34 cellular contexts compared by ENCODE assay signal in the genomic region with DNA sequence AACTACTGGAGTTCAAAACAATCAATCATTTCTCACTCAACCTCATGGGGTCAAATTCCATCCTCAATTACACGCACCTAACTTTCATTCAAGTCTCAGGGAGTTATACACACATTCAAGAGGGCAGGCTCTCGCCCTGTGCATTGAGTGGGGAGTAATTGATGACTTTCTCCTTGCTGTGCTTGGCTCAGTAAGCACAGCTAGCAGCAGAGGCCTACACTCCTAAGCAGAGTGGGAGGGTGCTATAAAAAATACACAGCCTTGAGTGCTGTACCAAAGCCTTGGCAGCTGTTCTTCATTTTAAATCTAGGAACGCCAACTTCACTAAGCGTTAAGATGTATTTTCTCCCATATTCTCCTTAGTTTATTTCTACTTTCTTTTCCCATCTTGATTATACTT.
DNase-seq lines count a peak whose midpoint lies in the region; ATAC-seq and TF ChIP-seq lines count a peak whose summit lies in the region.
"Had no signal": no experiment of that assay in that cellular context is flagged by ENCODE, and none has a peak within 500 bp of the region (broad histone marks: within the 10 kb centered on the region; RNA-seq: fewer than 3 reads in every experiment).

No MANE protein-coding gene starts in this region.

- in situ Hi-C loops in astrocyte of the spinal cord (cut with HindIII; ENCODE audit: low sequenced_read_pairs) = no loop called here

- POLR2A ChIA-PET in CD8-positive, alpha-beta T cell (lab: Charles Lee) = no interaction called here

- no peak overlapping the region for H3K4me3 Mint-ChIP-seq in mesothelial cell of epicardium
- no peak overlapping the region for H3K4me3 Mint-ChIP-seq in CD8-positive, alpha-beta T cell
- H3K4me3 Mint-ChIP-seq: activated CD4-positive, alpha-beta memory T cell treated with anti-CD3 and anti-CD28 coated beads for 36 hours; activated naive CD4-positive, alpha-beta T cell treated with anti-CD3 and anti-CD28 coated beads, Interleukin-2, amount 10 ng/mL, durations not matched to agents 7 days and 5 days; activated T-helper 1 cell treated with anti-CD3 and anti-CD28 coated beads, Interleukin-12 subunit alpha, Interleukin-12 subunit beta, Interleukin-2, Interleukin-4 antibody, amounts not matched to agents 30 ng/mL and 10 ng/mL and 1 ng/mL, durations not matched to agents 14 hours and 24 hours and 36 hours; CD4-positive, alpha-beta memory T cell; endodermal cell had no signal

- peak overlapping the region; percentile 15 for H3K27ac Mint-ChIP-seq in mesothelial cell of epicardium
- no peak overlapping the region for H3K27ac Mint-ChIP-seq in CD8-positive, alpha-beta T cell
- H3K27ac Mint-ChIP-seq: activated CD4-positive, alpha-beta memory T cell treated with anti-CD3 and anti-CD28 coated beads for 36 hours; activated naive CD4-positive, alpha-beta T cell treated with anti-CD3 and anti-CD28 coated beads, Interleukin-2, amount 10 ng/mL, durations not matched to agents 7 days and 5 days; activated T-helper 1 cell treated with anti-CD3 and anti-CD28 coated beads, Interleukin-12 subunit alpha, Interleukin-12 subunit beta, Interleukin-2, Interleukin-4 antibody, amounts not matched to agents 30 ng/mL and 10 ng/mL and 1 ng/mL, durations not matched to agents 14 hours and 24 hours and 36 hours; CD4-positive, alpha-beta memory T cell; endodermal cell had no signal

- no peak overlapping the region for H3K27ac ChIP-seq in CD8-positive, alpha-beta T cell (ENCODE audit: low read depth, low read length)
- H3K27ac ChIP-seq: A549, coronary artery, heart right ventricle, KMS-11, RWPE1, upper lobe of left lung had no signal

- TF ChIP-seq CTCF in astrocyte of the spinal cord (IDR thresholded peaks at IDR 0.05; ENCODE audit: low read depth, low read length) (no peak), mesothelial cell of epicardium (IDR thresholded peaks at IDR 0.05; ENCODE audit: unreplicated experiment) (no peak)
- TF ChIP-seq CTCF in CD8-positive, alpha-beta T cell (IDR thresholded peaks at IDR 0.05) = no peak

- no peak for ATAC-seq in HG03457 (IDR thresholded peaks at IDR 0.05; ENCODE audit: unreplicated experiment)
- no peak for ATAC-seq in CD8-positive, alpha-beta T cell
- ATAC-seq: A549; activated CD4-positive, CD25-positive, alpha-beta regulatory T cell treated with anti-CD3 and anti-CD28 coated beads, Interleukin-2, amount 50 U/mL, for 24 hours; esophagus mucosa; GM12878; heart right ventricle had no signal

- DNase-seq in NCI-H748 (lab: John Stamatoyannopoulos, UW; ENCODE audit: unreplicated experiment) (peak; percentile 1), NCI-H748 treated with DMSO at 0.1 percent for 48 hours (lab: John Stamatoyannopoulos, UW) (no peak), astrocyte of the spinal cord (ENCODE audit: low read depth, low spot score) (peak; percentile 3), mesothelial cell of epicardium (ENCODE audit: low spot score in 2 of 2, unreplicated experiment in 2 of 2) (no peak), superior temporal gyrus (ENCODE audit: extremely low spot score) (peak; percentile 68)
- no peak for DNase-seq in CD8-positive, alpha-beta T cell
- DNase-seq in stimulated activated CD4-positive, alpha-beta T cell treated with anti-CD3 and anti-CD28 coated beads, Interleukin-15, amount 100 ng/mL, for 24 hours = no peak
- DNase-seq: activated CD4-positive, alpha-beta memory T cell treated with anti-CD3 and anti-CD28 coated beads for 36 hours; activated CD8-positive, alpha-beta memory T cell treated with anti-CD3 and anti-CD28 coated beads, Interleukin-2, amount 50 U/mL, for 4 hours; activated naive CD4-positive, alpha-beta T cell treated with anti-CD3 and anti-CD28 coated beads, Interleukin-2, amount 10 ng/mL, durations not matched to agents 7 days and 5 days; AML-193; amniotic stem cell; CD4-positive, alpha-beta memory T cell; DMS 273 treated with DMSO at 0.1 percent for 48 hours; EL; endodermal cell; foreskin fibroblast; heart right ventricle; mammary epithelial cell; MM.1S; NCI-H1436; NCI-H774; stimulated activated CD4-positive, alpha-beta T cell treated with anti-CD3 and anti-CD28 coated beads, Interleukin-4, amount 100 ng/mL, for 1 hour; T-helper 1 cell; upper lobe of left lung had no signal

- H3K27me3 ChIP-seq in CD8-positive, alpha-beta T cell (ENCODE audit: insufficient read depth, low read length) = no peaks in the 10 kb centered on the region
- H3K27me3 ChIP-seq: heart right ventricle, upper lobe of left lung had no signal

- no peaks in the 10 kb centered on the region for H3K36me3 Mint-ChIP-seq in mesothelial cell of epicardium
- H3K36me3 Mint-ChIP-seq in CD8-positive, alpha-beta T cell = no peaks in the 10 kb centered on the region
- H3K36me3 Mint-ChIP-seq: activated CD4-positive, alpha-beta memory T cell treated with anti-CD3 and anti-CD28 coated beads for 36 hours; activated naive CD4-positive, alpha-beta T cell treated with anti-CD3 and anti-CD28 coated beads, Interleukin-2, amount 10 ng/mL, durations not matched to agents 7 days and 5 days; CD4-positive, alpha-beta memory T cell had no signal

- no peaks in the 10 kb centered on the region for H3K27me3 Mint-ChIP-seq in mesothelial cell of epicardium (ENCODE audit: low read depth)
- no peaks in the 10 kb centered on the region for H3K27me3 Mint-ChIP-seq in CD8-positive, alpha-beta T cell (ENCODE audit: low read depth)
- H3K27me3 Mint-ChIP-seq: activated CD4-positive, alpha-beta memory T cell treated with anti-CD3 and anti-CD28 coated beads for 36 hours; activated naive CD4-positive, alpha-beta T cell treated with anti-CD3 and anti-CD28 coated beads, Interleukin-2, amount 10 ng/mL, durations not matched to agents 7 days and 5 days; CD4-positive, alpha-beta memory T cell had no signal

- H3K4me3 ChIP-seq in astrocyte of the spinal cord (ENCODE audit: low read depth, low read length) = no peak overlapping the region
- no peak overlapping the region for H3K4me3 ChIP-seq in CD8-positive, alpha-beta T cell (ENCODE audit: low read depth, low read length)
- H3K4me3 ChIP-seq: A549, coronary artery, GM12878, heart right ventricle, upper lobe of left lung had no signal

- H3K36me3 ChIP-seq in CD8-positive, alpha-beta T cell (ENCODE audit: insufficient read depth, low read length) = no peaks in the 10 kb centered on the region
- H3K36me3 ChIP-seq: heart right ventricle, upper lobe of left lung had no signal

- no peaks in the 10 kb centered on the region for H3K9me3 ChIP-seq in CD8-positive, alpha-beta T cell (ENCODE audit: low read length)
- H3K9me3 ChIP-seq: A549, upper lobe of left lung had no signal

- H3K4me1 ChIP-seq in CD8-positive, alpha-beta T cell (ENCODE audit: insufficient read depth, low read length) = no peaks in the 10 kb centered on the region
- H3K4me1 ChIP-seq: A549, heart right ventricle, upper lobe of left lung had no signal

- H3K9me3 Mint-ChIP-seq in mesothelial cell of epicardium = peaks cover 6% of the 10 kb centered on the region
- H3K9me3 Mint-ChIP-seq in CD8-positive, alpha-beta T cell = peaks cover 9% of the 10 kb centered on the region
- H3K9me3 Mint-ChIP-seq: activated naive CD4-positive, alpha-beta T cell treated with anti-CD3 and anti-CD28 coated beads, Interleukin-2, amount 10 ng/mL, durations not matched to agents 7 days and 5 days; endodermal cell had no signal

- CTCF ChIA-PET in CD8-positive, alpha-beta T cell (lab: Charles Lee) = no interaction called here

- intact Hi-C loops in CD8-positive, alpha-beta T cell (cut with DNase I, micrococcal nuclease) = no loop called here

- H3K4me1 Mint-ChIP-seq in mesothelial cell of epicardium = peaks cover 11% of the 10 kb centered on the region
- H3K4me1 Mint-ChIP-seq in CD8-positive, alpha-beta T cell (ENCODE audit: low read depth) = no peaks in the 10 kb centered on the region
- H3K4me1 Mint-ChIP-seq: activated naive CD4-positive, alpha-beta T cell treated with anti-CD3 and anti-CD28 coated beads, Interleukin-2, amount 10 ng/mL, durations not matched to agents 7 days and 5 days; CD4-positive, alpha-beta memory T cell; endodermal cell had no signal

Comparison
In these comparisons a context has a peak if more than half of its experiments do, and no peak if none do; other contexts are left out.
1. DNase-seq: peak in NCI-H748 (single experiment), astrocyte of the spinal cord (single experiment) and superior temporal gyrus (single experiment); none in NCI-H748 treated with DMSO at 0.1 percent for 48 hours (single experiment), mesothelial cell of epicardium (0 of 2), CD8-positive, alpha-beta T cell (0 of 7) and stimulated activated CD4-positive, alpha-beta T cell treated with anti-CD3 and anti-CD28 coated beads, Interleukin-15, amount 100 ng/mL, for 24 hours (single experiment).